15 cellular contexts compared by ENCODE assay signal in genomic region chr15:62899090-62899493, GRCh38.
DNase-seq lines count a peak whose midpoint lies in the region; TF ChIP-seq lines count a peak whose summit lies in the region.
"Had no signal": no experiment of that assay in that cellular context is flagged by ENCODE, and none has a peak within 500 bp of the region (broad histone marks: within the 10 kb centered on the region; RNA-seq: fewer than 3 reads in every experiment).

No MANE protein-coding gene starts in this region.

- H3K4me3 Mint-ChIP-seq in glutamatergic neuron (ENCODE audit: unreplicated experiment): no peak overlapping the region
- H3K4me3 Mint-ChIP-seq: activated naive CD8-positive, alpha-beta T cell; stimulated activated naive CD8-positive, alpha-beta T cell treated with anti-CD3 and anti-CD28 coated beads, Interleukin-15, amount 100 ng/mL, for 72 hours had no signal

- H3K4me3 ChIP-seq in esophagus squamous epithelium: no peak overlapping the region
- no peak overlapping the region for H3K4me3 ChIP-seq in vagina

- intact Hi-C loops in esophagus squamous epithelium (cut with DNase I): no loop called here
- intact Hi-C loops in vagina (cut with DNase I): no loop called here

- in situ Hi-C loops in KBM-7 (cut with MboI; ENCODE audit: low pct_unique_long_range_greater_than_20kb, low sequenced_read_pairs): no loop called here

- H3K27me3 Mint-ChIP-seq in glutamatergic neuron (ENCODE audit: unreplicated experiment): peaks cover 4% of the 10 kb centered on the region
- H3K27me3 Mint-ChIP-seq: stimulated activated naive CD8-positive, alpha-beta T cell treated with anti-CD3 and anti-CD28 coated beads, Interleukin-15, amount 100 ng/mL, for 72 hours had no signal

- peak; percentile 17 for DNase-seq in NCI-H1105 treated with DMSO at 0.1 percent for 48 hours (lab: John Stamatoyannopoulos, UW)
- DNase-seq in NCI-H1105 (lab: John Stamatoyannopoulos, UW): no peak
- DNase-seq in esophagus squamous epithelium (lab: John Stamatoyannopoulos, UW): no peak
- DNase-seq in mucosa of gallbladder (ENCODE audit: low spot score): peak; percentile 89
- no peak for DNase-seq in vagina (ENCODE audit: extremely low spot score in 2 of 2)
- DNase-seq in germinal center (ENCODE audit: low spot score): no peak
- no peak for DNase-seq in KBM-7
- no peak for DNase-seq in glutamatergic neuron
- DNase-seq: 8988T; foreskin keratinocyte; NCI-H2081; stimulated activated CD4-positive, alpha-beta T cell treated with anti-CD3 and anti-CD28 coated beads, Interleukin-4, amount 100 ng/mL, for 4 hours; stimulated activated naive CD8-positive, alpha-beta T cell treated with anti-CD3 and anti-CD28 coated beads, Interleukin-15, amount 100 ng/mL, for 72 hours had no signal

- peak overlapping the region in 3 of 4 donors; percentile 77 to 84 (median 79) for H3K27ac ChIP-seq in esophagus squamous epithelium
- H3K27ac ChIP-seq in vagina: peak overlapping the region; percentile 25
- H3K27ac ChIP-seq: foreskin keratinocyte, parathyroid adenoma had no signal

- H3K27ac Mint-ChIP-seq in glutamatergic neuron (ENCODE audit: unreplicated experiment): no peak overlapping the region
- H3K27ac Mint-ChIP-seq: activated naive CD8-positive, alpha-beta T cell; stimulated activated naive CD8-positive, alpha-beta T cell treated with anti-CD3 and anti-CD28 coated beads, Interleukin-15, amount 100 ng/mL, for 72 hours had no signal

- peaks cover 17% of the 10 kb centered on the region for H3K4me1 Mint-ChIP-seq in glutamatergic neuron (ENCODE audit: low read depth, unreplicated experiment)
- H3K4me1 Mint-ChIP-seq: stimulated activated naive CD8-positive, alpha-beta T cell treated with anti-CD3 and anti-CD28 coated beads, Interleukin-15, amount 100 ng/mL, for 72 hours had no signal

- H3K27me3 ChIP-seq in esophagus squamous epithelium (no peaks in the 10 kb centered on the region), vagina (no peaks in the 10 kb centered on the region)
- H3K27me3 ChIP-seq: foreskin keratinocyte had no signal

- no peak for TF ChIP-seq CTCF in esophagus squamous epithelium (IDR thresholded peaks at IDR 0.05)
- no peak for TF ChIP-seq CTCF in vagina (IDR thresholded peaks at IDR 0.05)
- TF ChIP-seq CTCF in glutamatergic neuron (IDR thresholded peaks at IDR 0.05; ENCODE audit: partially characterized antibody, unreplicated experiment): no peak

- H3K36me3 Mint-ChIP-seq in glutamatergic neuron (ENCODE audit: unreplicated experiment): no peaks in the 10 kb centered on the region
- H3K36me3 Mint-ChIP-seq: activated naive CD8-positive, alpha-beta T cell had no signal

- peaks cover 8 to 46% (median 35%) of the 10 kb centered on the region in 3 donors for H3K4me1 ChIP-seq in esophagus squamous epithelium
- peaks cover 33% of the 10 kb centered on the region for H3K4me1 ChIP-seq in vagina

- H3K9me3 ChIP-seq in esophagus squamous epithelium (no peaks in the 10 kb centered on the region), vagina (no peaks in the 10 kb centered on the region)

- no peak for TF ChIP-seq POLR2A in esophagus squamous epithelium (IDR thresholded peaks at IDR 0.05)
- no peak for TF ChIP-seq POLR2A in vagina (IDR thresholded peaks at IDR 0.05)

- no peaks in the 10 kb centered on the region for H3K36me3 ChIP-seq in esophagus squamous epithelium
- H3K36me3 ChIP-seq in vagina: no peaks in the 10 kb centered on the region

- 58 to 68% methylated on average over 2 of the region's 2 CpGs for WGBS in esophagus squamous epithelium, 2 donors

- peaks cover 1% of the 10 kb centered on the region for H3K9me3 Mint-ChIP-seq in glutamatergic neuron (ENCODE audit: unreplicated experiment)
- H3K9me3 Mint-ChIP-seq: stimulated activated naive CD8-positive, alpha-beta T cell treated with anti-CD3 and anti-CD28 coated beads, Interleukin-15, amount 100 ng/mL, for 72 hours had no signal

Comparison
In these comparisons a context has a peak if more than half of its experiments do, and no peak if none do; other contexts are left out.
1. DNase-seq: peak in NCI-H1105 treated with DMSO at 0.1 percent for 48 hours (single experiment) and mucosa of gallbladder (single experiment); none in NCI-H1105 (single experiment), esophagus squamous epithelium (single experiment), vagina (0 of 2), germinal center (single experiment), KBM-7 (single experiment) and glutamatergic neuron (single experiment).